In genomic region chr3:185997130-185997529, GRCh38 we compare ENCODE assay signal across 33 cellular contexts. TPM values are rescaled to one million over a fixed set of nuclear protein-coding genes. Genes with fewer than 3 reads are reported as not detected.
A peak's percentile ranks its signal among the peaks of the same experiment; 100 is the strongest.
DNase-seq lines count a peak whose midpoint lies in the region; ATAC-seq, FAIRE-seq and TF ChIP-seq lines count a peak whose summit lies in the region.
"Had no signal": no experiment of that assay in that cellular context is flagged by ENCODE, and none has a peak within 500 bp of the region (broad histone marks: within the 10 kb centered on the region; RNA-seq: fewer than 3 reads in every experiment).

No MANE protein-coding gene starts in this region.

- H3K27me3 ChIP-seq in body of pancreas (no peaks in the 10 kb centered on the region), pancreas (no peaks in the 10 kb centered on the region), sigmoid colon (no peaks in the 10 kb centered on the region)
- H3K27me3 ChIP-seq: BE2C; BLaER1; BLaER1 treated with 17β-estradiol and CSF1 and Interleukin-3, amounts not matched to agents 10 nM and 100 nM had no signal

- TF ChIP-seq CTCF in body of pancreas (IDR thresholded peaks at IDR 0.05) (no peak), pancreas (IDR thresholded peaks at IDR 0.05) (no peak), sigmoid colon (IDR thresholded peaks at IDR 0.05) (no peak)

- no peak for FAIRE-seq in pancreas (lab: Jason Lieb, UNC)
- FAIRE-seq: A204.1, A549, D721Med had no signal

- no peaks in the 10 kb centered on the region for H3K9me3 ChIP-seq in body of pancreas
- H3K9me3 ChIP-seq in pancreas: no peaks in the 10 kb centered on the region
- no peaks in the 10 kb centered on the region for H3K9me3 ChIP-seq in sigmoid colon
- H3K9me3 ChIP-seq: A549; BE2C; BLaER1; BLaER1 treated with 17β-estradiol and CSF1 and Interleukin-3, amounts not matched to agents 10 nM and 100 nM; Caco-2 had no signal

- ATAC-seq in body of pancreas (peak; percentile 53), pancreas (peak; percentile 65 to 90 (median 86)), GM21423 (IDR thresholded peaks at IDR 0.05; ENCODE audit: unreplicated experiment) (no peak)
- ATAC-seq: A549; CD8-positive, alpha-beta T cell had no signal

- DNase-seq in body of pancreas: peak in 2 of 4 donors; percentile 20 to 21
- DNase-seq in islet precursor cell: peak; percentile 8
- no peak for DNase-seq in pancreas
- no peak for DNase-seq in sigmoid colon
- DNase-seq in dedifferentiated amniotic fluid mesenchymal stem cell (ENCODE audit: extremely low spot score): no peak
- DNase-seq: 8988T; ACHN; AML-193; BE2C; C1 segment of cervical spinal cord; Caco-2; Calu3; CD4-positive, alpha-beta memory T cell; CD4-positive, alpha-beta T cell; CD4-positive, CD25-positive, alpha-beta regulatory T cell; CD8-positive, alpha-beta memory T cell; CD8-positive, alpha-beta T cell; COR-L47; DMS 273 treated with DMSO at 0.1 percent for 48 hours; DMS153; DMS53; DMS79; DMS79 treated with DMSO at 0.1 percent for 48 hours; DND-41; EL had no signal

- TF ChIP-seq EP300 in sigmoid colon (IDR thresholded peaks at IDR 0.05): no peak

- intact Hi-C loops in body of pancreas (cut with DNase I) (no loop called here), pancreas (cut with DNase I) (no loop called here), sigmoid colon (cut with DNase I) (no loop called here)

- H3K36me3 ChIP-seq in body of pancreas (replicated peaks in 1 of 2; ENCODE audit: insufficient read depth in 1 of 2, low read depth in 2 of 2): no peaks in the 10 kb centered on the region
- no peaks in the 10 kb centered on the region for H3K36me3 ChIP-seq in pancreas
- H3K36me3 ChIP-seq in sigmoid colon: no peaks in the 10 kb centered on the region
- H3K36me3 ChIP-seq: BE2C; BLaER1; BLaER1 treated with 17β-estradiol and CSF1 and Interleukin-3, amounts not matched to agents 10 nM and 100 nM had no signal

- 32 to 34% methylated on average over 3 of the region's 3 CpGs for WGBS in body of pancreas, 2 donors
- WGBS in pancreas, 2 donors: 37 to 38% methylated on average over 3 of the region's 3 CpGs
- 82 to 93% methylated on average over 3 of the region's 3 CpGs for WGBS in sigmoid colon, 2 donors

- H3K4me1 ChIP-seq in body of pancreas (peaks cover 4% of the 10 kb centered on the region), pancreas (no peaks in the 10 kb centered on the region), sigmoid colon (peaks cover 0 to 4% (median 0%) of the 10 kb centered on the region in 4 donors)
- H3K4me1 ChIP-seq: A549, BE2C, Caco-2 had no signal

- H3K27ac ChIP-seq in body of pancreas (no peak overlapping the region), pancreas (no peak overlapping the region), sigmoid colon (no peak overlapping the region)
- H3K27ac ChIP-seq: 22Rv1; A549; BLaER1; BLaER1 treated with 17β-estradiol and CSF1 and Interleukin-3, amounts not matched to agents 10 nM and 100 nM; C4-2B had no signal

- no peak for TF ChIP-seq POLR2A in body of pancreas (IDR thresholded peaks at IDR 0.05)
- no peak for TF ChIP-seq POLR2A in sigmoid colon (IDR thresholded peaks at IDR 0.05)

- H3K4me3 ChIP-seq in body of pancreas (no peak overlapping the region), pancreas (no peak overlapping the region), sigmoid colon (no peak overlapping the region)
- H3K4me3 ChIP-seq: A549; BLaER1; BLaER1 treated with 17β-estradiol and CSF1 and Interleukin-3, amounts not matched to agents 10 nM and 100 nM had no signal

RNA-seq across cellular contexts. Expression of gene TRA2B, which starts 59.3 kb away (rescaled TPM):
- total RNA-seq in body of pancreas (100 to 1,000 TPM in 1 of 2 donors, 10 to 100 TPM in 1; 74.2 to 323 TPM), pancreas (10 to 100 TPM; 27.4 to 59.1 (median 47.3) TPM), sigmoid colon (100 to 1,000 TPM; 113 to 159 (median 123) TPM)
- polyA plus RNA-seq in pancreas (10 to 100 TPM; 44.1 to 79.2 TPM), sigmoid colon (10 to 100 TPM; 62.5 to 86.7 (median 64.0) TPM)
